In genomic region chr13:99357149-99357596, GRCh38 we compare ENCODE assay signal across 1 cellular context.
TF ChIP-seq lines count a peak whose summit lies in the region.

No MANE protein-coding gene starts in this region.

TF ChIP-seq in GM12878, 131 proteins besides CTCF, POLR2A, EP300 and RAD21 (continued from another document):
- TF ChIP-seq SIN3A (IDR thresholded peaks at IDR 0.05; ENCODE audit: low read depth, low read length): no peak
- no peak for TF ChIP-seq ZSCAN29 (IDR thresholded peaks at IDR 0.05)
- TF ChIP-seq ZNF24 (IDR thresholded peaks at IDR 0.05): no peak
- no peak for TF ChIP-seq TAF1 (IDR thresholded peaks at IDR 0.05; ENCODE audit: borderline replicate concordance, low read depth, low read length)
- no peak for TF ChIP-seq SP1 (IDR thresholded peaks at IDR 0.05; ENCODE audit: low read depth, low read length)
- TF ChIP-seq FOXM1 (IDR thresholded peaks at IDR 0.05; ENCODE audit: low read depth, low read length): no peak
- TF ChIP-seq YY1 (IDR thresholded peaks at IDR 0.05; ENCODE audit: low read depth, low read length): peak; percentile 16; the same call in 1 of the 2 replicates
- no peak for TF ChIP-seq MYC (IDR thresholded peaks at IDR 0.05; ENCODE audit: insufficient read depth, insufficient read length, insufficient replicate concordance, low read length, severe bottlenecking)
- no peak for TF ChIP-seq CHD2 (IDR thresholded peaks at IDR 0.05; ENCODE audit: borderline replicate concordance, low read depth, low read length)
- TF ChIP-seq CHD1 (IDR thresholded peaks at IDR 0.05; ENCODE audit: low read depth, low read length): no peak
- TF ChIP-seq ASH2L (IDR thresholded peaks at IDR 0.05; ENCODE audit: borderline replicate concordance, low read depth): no peak
- TF ChIP-seq JUNB (IDR thresholded peaks at IDR 0.05): peak; percentile 65
- TF ChIP-seq IKZF2 (IDR thresholded peaks at IDR 0.05): no peak
- TF ChIP-seq, protein P1, sequence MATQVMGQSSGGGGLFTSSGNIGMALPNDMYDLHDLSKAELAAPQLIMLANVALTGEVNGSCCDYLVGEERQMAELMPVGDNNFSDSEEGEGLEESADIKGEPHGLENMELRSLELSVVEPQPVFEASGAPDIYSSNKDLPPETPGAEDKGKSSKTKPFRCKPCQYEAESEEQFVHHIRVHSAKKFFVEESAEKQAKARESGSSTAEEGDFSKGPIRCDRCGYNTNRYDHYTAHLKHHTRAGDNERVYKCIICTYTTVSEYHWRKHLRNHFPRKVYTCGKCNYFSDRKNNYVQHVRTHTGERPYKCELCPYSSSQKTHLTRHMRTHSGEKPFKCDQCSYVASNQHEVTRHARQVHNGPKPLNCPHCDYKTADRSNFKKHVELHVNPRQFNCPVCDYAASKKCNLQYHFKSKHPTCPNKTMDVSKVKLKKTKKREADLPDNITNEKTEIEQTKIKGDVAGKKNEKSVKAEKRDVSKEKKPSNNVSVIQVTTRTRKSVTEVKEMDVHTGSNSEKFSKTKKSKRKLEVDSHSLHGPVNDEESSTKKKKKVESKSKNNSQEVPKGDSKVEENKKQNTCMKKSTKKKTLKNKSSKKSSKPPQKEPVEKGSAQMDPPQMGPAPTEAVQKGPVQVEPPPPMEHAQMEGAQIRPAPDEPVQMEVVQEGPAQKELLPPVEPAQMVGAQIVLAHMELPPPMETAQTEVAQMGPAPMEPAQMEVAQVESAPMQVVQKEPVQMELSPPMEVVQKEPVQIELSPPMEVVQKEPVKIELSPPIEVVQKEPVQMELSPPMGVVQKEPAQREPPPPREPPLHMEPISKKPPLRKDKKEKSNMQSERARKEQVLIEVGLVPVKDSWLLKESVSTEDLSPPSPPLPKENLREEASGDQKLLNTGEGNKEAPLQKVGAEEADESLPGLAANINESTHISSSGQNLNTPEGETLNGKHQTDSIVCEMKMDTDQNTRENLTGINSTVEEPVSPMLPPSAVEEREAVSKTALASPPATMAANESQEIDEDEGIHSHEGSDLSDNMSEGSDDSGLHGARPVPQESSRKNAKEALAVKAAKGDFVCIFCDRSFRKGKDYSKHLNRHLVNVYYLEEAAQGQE (IDR thresholded peaks at IDR 0.05; ENCODE audit: low read depth, low read length): no peak
- TF ChIP-seq, protein P2, sequence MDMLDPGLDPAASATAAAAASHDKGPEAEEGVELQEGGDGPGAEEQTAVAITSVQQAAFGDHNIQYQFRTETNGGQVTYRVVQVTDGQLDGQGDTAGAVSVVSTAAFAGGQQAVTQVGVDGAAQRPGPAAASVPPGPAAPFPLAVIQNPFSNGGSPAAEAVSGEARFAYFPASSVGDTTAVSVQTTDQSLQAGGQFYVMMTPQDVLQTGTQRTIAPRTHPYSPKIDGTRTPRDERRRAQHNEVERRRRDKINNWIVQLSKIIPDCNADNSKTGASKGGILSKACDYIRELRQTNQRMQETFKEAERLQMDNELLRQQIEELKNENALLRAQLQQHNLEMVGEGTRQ (IDR thresholded peaks at IDR 0.05; ENCODE audit: borderline replicate concordance, low read depth, low read length): peak; percentile 29; the same call in 1 of the 2 replicates
- no peak for TF ChIP-seq RELA (IDR thresholded peaks at IDR 0.05; ENCODE audit: borderline replicate concordance, partially characterized antibody)
- TF ChIP-seq ATF7 (IDR thresholded peaks at IDR 0.05; ENCODE audit: low read depth): no peak
- no peak for TF ChIP-seq KAT2A (conservative IDR thresholded peaks at IDR 0.05; ENCODE audit: control insufficient read depth, low read depth, low read length)
- TF ChIP-seq BCL11A (IDR thresholded peaks at IDR 0.05; ENCODE audit: low read depth, low read length): no peak
- TF ChIP-seq SIX5 (IDR thresholded peaks at IDR 0.05; ENCODE audit: low read depth, low read length, severe bottlenecking): no peak
- no peak for TF ChIP-seq TBL1XR1 (IDR thresholded peaks at IDR 0.05; ENCODE audit: low read depth, low read length)
- TF ChIP-seq, protein P3, sequence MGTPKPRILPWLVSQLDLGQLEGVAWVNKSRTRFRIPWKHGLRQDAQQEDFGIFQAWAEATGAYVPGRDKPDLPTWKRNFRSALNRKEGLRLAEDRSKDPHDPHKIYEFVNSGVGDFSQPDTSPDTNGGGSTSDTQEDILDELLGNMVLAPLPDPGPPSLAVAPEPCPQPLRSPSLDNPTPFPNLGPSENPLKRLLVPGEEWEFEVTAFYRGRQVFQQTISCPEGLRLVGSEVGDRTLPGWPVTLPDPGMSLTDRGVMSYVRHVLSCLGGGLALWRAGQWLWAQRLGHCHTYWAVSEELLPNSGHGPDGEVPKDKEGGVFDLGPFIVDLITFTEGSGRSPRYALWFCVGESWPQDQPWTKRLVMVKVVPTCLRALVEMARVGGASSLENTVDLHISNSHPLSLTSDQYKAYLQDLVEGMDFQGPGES (IDR thresholded peaks at IDR 0.05): no peak
- no peak; the same call in 1 of the 2 replicates for TF ChIP-seq POLR2AphosphoS5 (IDR thresholded peaks at IDR 0.05; ENCODE audit: low read length)
- no peak for TF ChIP-seq MTA3 (IDR thresholded peaks at IDR 0.05; ENCODE audit: borderline replicate concordance, low read length)
- TF ChIP-seq RB1 (IDR thresholded peaks at IDR 0.05; ENCODE audit: borderline replicate concordance): no peak
- TF ChIP-seq BHLHE40 (IDR thresholded peaks at IDR 0.05; ENCODE audit: borderline replicate concordance in 1 of 2, low read depth in 2 of 2, low read length in 1 of 2): peak; percentile 73 to 80; a peak in 3 of 4 replicates
- TF ChIP-seq SMAD5 (IDR thresholded peaks at IDR 0.05; ENCODE audit: low read depth): no peak
- no peak for TF ChIP-seq FOXK2 (IDR thresholded peaks at IDR 0.05)
- TF ChIP-seq, protein P4, sequence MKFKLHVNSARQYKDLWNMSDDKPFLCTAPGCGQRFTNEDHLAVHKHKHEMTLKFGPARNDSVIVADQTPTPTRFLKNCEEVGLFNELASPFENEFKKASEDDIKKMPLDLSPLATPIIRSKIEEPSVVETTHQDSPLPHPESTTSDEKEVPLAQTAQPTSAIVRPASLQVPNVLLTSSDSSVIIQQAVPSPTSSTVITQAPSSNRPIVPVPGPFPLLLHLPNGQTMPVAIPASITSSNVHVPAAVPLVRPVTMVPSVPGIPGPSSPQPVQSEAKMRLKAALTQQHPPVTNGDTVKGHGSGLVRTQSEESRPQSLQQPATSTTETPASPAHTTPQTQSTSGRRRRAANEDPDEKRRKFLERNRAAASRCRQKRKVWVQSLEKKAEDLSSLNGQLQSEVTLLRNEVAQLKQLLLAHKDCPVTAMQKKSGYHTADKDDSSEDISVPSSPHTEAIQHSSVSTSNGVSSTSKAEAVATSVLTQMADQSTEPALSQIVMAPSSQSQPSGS (IDR thresholded peaks at IDR 0.05; ENCODE audit: low read length): peak; percentile 48; the same call in 1 of the 2 replicates
- peak; percentile 64 for TF ChIP-seq BCL3 (IDR thresholded peaks at IDR 0.05; ENCODE audit: borderline replicate concordance, insufficient read depth, low read depth, low read length, poor library complexity, severe bottlenecking)
- TF ChIP-seq ZNF687 (IDR thresholded peaks at IDR 0.05): peak; percentile 14; the same call in 1 of the 2 replicates
- TF ChIP-seq MTA2 (IDR thresholded peaks at IDR 0.05; ENCODE audit: low read depth): no peak
- TF ChIP-seq SREBF1 (IDR thresholded peaks at IDR 0.05; ENCODE audit: low read length): no peak
- no peak for TF ChIP-seq TCF12 (IDR thresholded peaks at IDR 0.05; ENCODE audit: low read depth, low read length)
- TF ChIP-seq, protein P5, sequence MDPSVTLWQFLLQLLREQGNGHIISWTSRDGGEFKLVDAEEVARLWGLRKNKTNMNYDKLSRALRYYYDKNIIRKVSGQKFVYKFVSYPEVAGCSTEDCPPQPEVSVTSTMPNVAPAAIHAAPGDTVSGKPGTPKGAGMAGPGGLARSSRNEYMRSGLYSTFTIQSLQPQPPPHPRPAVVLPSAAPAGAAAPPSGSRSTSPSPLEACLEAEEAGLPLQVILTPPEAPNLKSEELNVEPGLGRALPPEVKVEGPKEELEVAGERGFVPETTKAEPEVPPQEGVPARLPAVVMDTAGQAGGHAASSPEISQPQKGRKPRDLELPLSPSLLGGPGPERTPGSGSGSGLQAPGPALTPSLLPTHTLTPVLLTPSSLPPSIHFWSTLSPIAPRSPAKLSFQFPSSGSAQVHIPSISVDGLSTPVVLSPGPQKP (IDR thresholded peaks at IDR 0.05; ENCODE audit: low read depth, low read length): no peak
- TF ChIP-seq DPF2 (IDR thresholded peaks at IDR 0.05): no peak
- peak; percentile 53 for TF ChIP-seq USF1 (IDR thresholded peaks at IDR 0.05; ENCODE audit: borderline replicate concordance, extremely low read length, insufficient read depth, low read depth, low read length)
- no peak for TF ChIP-seq GABPA (IDR thresholded peaks at IDR 0.05; ENCODE audit: low read depth)
- no peak for TF ChIP-seq KDM1A (IDR thresholded peaks at IDR 0.05; ENCODE audit: borderline replicate concordance)
- TF ChIP-seq, protein P6, sequence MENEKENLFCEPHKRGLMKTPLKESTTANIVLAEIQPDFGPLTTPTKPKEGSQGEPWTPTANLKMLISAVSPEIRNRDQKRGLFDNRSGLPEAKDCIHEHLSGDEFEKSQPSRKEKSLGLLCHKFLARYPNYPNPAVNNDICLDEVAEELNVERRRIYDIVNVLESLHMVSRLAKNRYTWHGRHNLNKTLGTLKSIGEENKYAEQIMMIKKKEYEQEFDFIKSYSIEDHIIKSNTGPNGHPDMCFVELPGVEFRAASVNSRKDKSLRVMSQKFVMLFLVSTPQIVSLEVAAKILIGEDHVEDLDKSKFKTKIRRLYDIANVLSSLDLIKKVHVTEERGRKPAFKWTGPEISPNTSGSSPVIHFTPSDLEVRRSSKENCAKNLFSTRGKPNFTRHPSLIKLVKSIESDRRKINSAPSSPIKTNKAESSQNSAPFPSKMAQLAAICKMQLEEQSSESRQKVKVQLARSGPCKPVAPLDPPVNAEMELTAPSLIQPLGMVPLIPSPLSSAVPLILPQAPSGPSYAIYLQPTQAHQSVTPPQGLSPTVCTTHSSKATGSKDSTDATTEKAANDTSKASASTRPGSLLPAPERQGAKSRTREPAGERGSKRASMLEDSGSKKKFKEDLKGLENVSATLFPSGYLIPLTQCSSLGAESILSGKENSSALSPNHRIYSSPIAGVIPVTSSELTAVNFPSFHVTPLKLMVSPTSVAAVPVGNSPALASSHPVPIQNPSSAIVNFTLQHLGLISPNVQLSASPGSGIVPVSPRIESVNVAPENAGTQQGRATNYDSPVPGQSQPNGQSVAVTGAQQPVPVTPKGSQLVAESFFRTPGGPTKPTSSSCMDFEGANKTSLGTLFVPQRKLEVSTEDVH (IDR thresholded peaks at IDR 0.05; ENCODE audit: low read depth, partially characterized antibody): no peak
- no peak for TF ChIP-seq PKNOX1 (IDR thresholded peaks at IDR 0.05)
- peak; percentile 70 for TF ChIP-seq ZBED1 (IDR thresholded peaks at IDR 0.05; ENCODE audit: borderline replicate concordance)
- TF ChIP-seq SPI1 (IDR thresholded peaks at IDR 0.05; ENCODE audit: borderline replicate concordance, insufficient read depth, low read depth, low read length): no peak
- peak in 1 of 2 experiments; percentile 38; a peak in 1 of 4 replicates for TF ChIP-seq ETV6 (conservative IDR thresholded peaks at IDR 0.05 in 1 of 2, IDR thresholded peaks at IDR 0.05 in 1 of 2; ENCODE audit: borderline replicate concordance in 1 of 2, low read depth in 1 of 2)
